In genomic region chr2:239926587-239927234, GRCh38 we compare ENCODE assay signal across 14 cellular contexts.
A peak's percentile ranks its signal among the peaks of the same experiment; 100 is the strongest.
DNase-seq lines count a peak whose midpoint lies in the region; ATAC-seq and TF ChIP-seq lines count a peak whose summit lies in the region.
"Had no signal": no experiment of that assay in that cellular context is flagged by ENCODE, and none has a peak within 500 bp of the region (broad histone marks: within the 10 kb centered on the region; RNA-seq: fewer than 3 reads in every experiment).

No MANE protein-coding gene starts in this region.

- no peak overlapping the region for H3K4me3 Mint-ChIP-seq in CD14-positive monocyte
- H3K4me3 Mint-ChIP-seq in T-helper 17 cell: peak overlapping the region; percentile 31

- H3K27ac Mint-ChIP-seq in CD14-positive monocyte: peak overlapping the region; percentile 72 to 96 (median 92)
- H3K27ac Mint-ChIP-seq in T-helper 17 cell: peak overlapping the region; percentile 94

- ATAC-seq in T-helper 17 cell (no peak), GM21528 (IDR thresholded peaks at IDR 0.05; ENCODE audit: low FRiP score, unreplicated experiment) (no peak), GM21723 (IDR thresholded peaks at IDR 0.05; ENCODE audit: unreplicated experiment) (no peak)
- ATAC-seq: body of pancreas had no signal

- H3K9ac ChIP-seq in GM23248: no peak overlapping the region
- H3K9ac ChIP-seq in mesenchymal stem cell (ENCODE audit: low read length): no peak overlapping the region

- peaks cover 7 to 23% (median 15%) of the 10 kb centered on the region in 7 donors for H3K9me3 Mint-ChIP-seq in CD14-positive monocyte

- H3K4me2 ChIP-seq in GM23248 (ENCODE audit: unreplicated experiment) (peak overlapping the region; percentile 8), mesenchymal stem cell (ENCODE audit: low read length, poor library complexity, severe bottlenecking) (no peak overlapping the region)

- TF ChIP-seq CTCF in CD14-positive monocyte (IDR thresholded peaks at IDR 0.05): no peak

- H3K4me1 ChIP-seq in GM23248 (ENCODE audit: insufficient read depth) (peaks cover 3% of the 10 kb centered on the region; the same call in 1 of the 2 replicates), mesenchymal stem cell (ENCODE audit: control insufficient read depth, insufficient read depth, low read depth, low read length) (peaks cover 2% of the 10 kb centered on the region)
- H3K4me1 ChIP-seq: body of pancreas, gastrocnemius medialis, HAP-1 had no signal

- H3K36me3 Mint-ChIP-seq in CD14-positive monocyte (peaks cover 4 to 6% of the 10 kb centered on the region in 2 donors), T-helper 17 cell (ENCODE audit: low read depth) (no peaks in the 10 kb centered on the region)

- intact Hi-C loops in CD14-positive monocyte (cut with micrococcal nuclease): loop anchor here in 1 of 2 donors (2.0 kb wide), 1 partner anchor 16 kb away; no protein-coding TSS in a partner anchor

- no peak overlapping the region for H2AK5ac ChIP-seq in mesenchymal stem cell (ENCODE audit: low read length, severe bottlenecking)

- DNase-seq in CD14-positive monocyte (ENCODE audit: low spot score) (peak; percentile 70), GM23248 (peak; percentile 36), T-helper 17 cell (no peak), mesenchymal stem cell (peak; percentile 10), mucosa of gallbladder (ENCODE audit: low spot score) (no peak)
- DNase-seq: DMS153, NCI-H1694, NCI-H345, small intestine had no signal

- H3K14ac ChIP-seq in mesenchymal stem cell (ENCODE audit: low read length in 2 of 2): no peak overlapping the region

- no peak overlapping the region for H2BK5ac ChIP-seq in mesenchymal stem cell (ENCODE audit: low read depth, low read length, poor library complexity, severe bottlenecking)

- no peak overlapping the region for H2BK120ac ChIP-seq in mesenchymal stem cell (ENCODE audit: low read depth, low read length)

- no peaks in the 10 kb centered on the region for H3K79me2 ChIP-seq in GM23248 (ENCODE audit: insufficient read depth)

- no peaks in the 10 kb centered on the region for H3K79me1 ChIP-seq in mesenchymal stem cell (replicated peaks; ENCODE audit: low read length, poor library complexity, severe bottlenecking)

- H4K8ac ChIP-seq in mesenchymal stem cell (ENCODE audit: low read length): no peak overlapping the region

- no peaks in the 10 kb centered on the region for H3K9me2 ChIP-seq in GM23248 (ENCODE audit: insufficient read depth)

- no peak overlapping the region for H2AFZ ChIP-seq in GM23248
- H2AFZ ChIP-seq in mesenchymal stem cell (ENCODE audit: low read depth, low read length): no peak overlapping the region

- H4K20me1 ChIP-seq in GM23248 (ENCODE audit: insufficient read depth): no peaks in the 10 kb centered on the region

- H3F3A ChIP-seq in GM23248 (ENCODE audit: insufficient read depth): 0 out of 2 replicates have a peak, but pooled peaks cover 8% of the 10 kb centered on the region

- H3K27me3 ChIP-seq in GM23248 (replicated peaks; ENCODE audit: insufficient read depth) (no peaks in the 10 kb centered on the region), mesenchymal stem cell (ENCODE audit: control insufficient read depth in 1 of 2, insufficient read depth in 1 of 2, low read length in 2 of 2) (peaks cover 0 to 17% of the 10 kb centered on the region in 2 experiments)
- H3K27me3 ChIP-seq: body of pancreas, gastrocnemius medialis had no signal

- H3K4me3 ChIP-seq in GM23248: no peak overlapping the region
- no peak overlapping the region for H3K4me3 ChIP-seq in mesenchymal stem cell (ENCODE audit: insufficient read depth in 1 of 2, low read depth in 1 of 2, low read length in 2 of 2)
- H3K4me3 ChIP-seq: body of pancreas, gastrocnemius medialis, HAP-1 had no signal

- in situ Hi-C loops in GM23248 (cut with MboI): no loop called here

- peak overlapping the region; percentile 59 for H3K27ac ChIP-seq in GM23248
- no peak overlapping the region for H3K27ac ChIP-seq in mesenchymal stem cell (ENCODE audit: low read length, poor library complexity, severe bottlenecking)
- H3K27ac ChIP-seq: body of pancreas, gastrocnemius medialis had no signal

- H3K9me3 ChIP-seq in GM23248 (ENCODE audit: low read depth) (no peaks in the 10 kb centered on the region), T-helper 17 cell (ENCODE audit: control insufficient read depth, low read length, poor library complexity, severe bottlenecking) (no peaks in the 10 kb centered on the region), mesenchymal stem cell (ENCODE audit: control insufficient read depth, low read length) (no peaks in the 10 kb centered on the region)
- H3K9me3 ChIP-seq: body of pancreas, gastrocnemius medialis, HAP-1 had no signal

- no peak overlapping the region for H3K4ac ChIP-seq in mesenchymal stem cell (ENCODE audit: low read depth in 1 of 2, low read length in 2 of 2)

- H3K36me3 ChIP-seq in GM23248 (ENCODE audit: low read depth) (no peaks in the 10 kb centered on the region), mesenchymal stem cell (ENCODE audit: control insufficient read depth in 1 of 2, insufficient read depth in 2 of 2, low read depth in 1 of 2, low read length in 2 of 2) (no peaks in the 10 kb centered on the region)
- H3K36me3 ChIP-seq: gastrocnemius medialis, HAP-1 had no signal

- no peak overlapping the region for H3K23ac ChIP-seq in mesenchymal stem cell (ENCODE audit: low read length in 2 of 2)

- H2BK12ac ChIP-seq in mesenchymal stem cell (ENCODE audit: low read length in 2 of 2): no peak overlapping the region

- H3K4me1 Mint-ChIP-seq in CD14-positive monocyte (peaks cover 25% of the 10 kb centered on the region), T-helper 17 cell (peaks cover 18% of the 10 kb centered on the region)

- 60 to 61% methylated on average over 9 of the region's 9 CpGs for WGBS in GM23248 (ENCODE audit: low coverage in 1 of 2, low lambda C conversion rate in 2 of 2, missing lambda C conversion rate in 2 of 2), 2 experiments
- WGBS in mesenchymal stem cell: 83% methylated on average over 9 of the region's 9 CpGs

- peaks cover 9 to 34% (median 23%) of the 10 kb centered on the region in 3 donors for H3K27me3 Mint-ChIP-seq in CD14-positive monocyte (ENCODE audit: low read depth in 3 of 3)
- H3K27me3 Mint-ChIP-seq in T-helper 17 cell: peaks cover 6% of the 10 kb centered on the region

- no peak overlapping the region for H2BK15ac ChIP-seq in mesenchymal stem cell (ENCODE audit: low read depth, poor library complexity, severe bottlenecking)

- no peak overlapping the region for H3K18ac ChIP-seq in mesenchymal stem cell (ENCODE audit: low read depth in 1 of 2, low read length in 2 of 2)

- H4K91ac ChIP-seq in mesenchymal stem cell (ENCODE audit: low read length): no peak overlapping the region

Comparison
In these comparisons a context has a peak if more than half of its experiments do, and no peak if none do; other contexts are left out.
1. DNase-seq: peak in CD14-positive monocyte (single experiment), GM23248 (single experiment) and mesenchymal stem cell (single experiment); none in T-helper 17 cell (0 of 3) and mucosa of gallbladder (single experiment).